ENCODE assay signal across 27 cellular contexts in genomic region chr1:92655197-92655801, GRCh38.
DNase-seq lines count a peak whose midpoint lies in the region; ATAC-seq, FAIRE-seq and TF ChIP-seq lines count a peak whose summit lies in the region.
"Had no signal": no experiment of that assay in that cellular context is flagged by ENCODE, and none has a peak within 500 bp of the region (broad histone marks: within the 10 kb centered on the region; RNA-seq: fewer than 3 reads in every experiment).

No MANE protein-coding gene starts in this region.

- H3K9me1 ChIP-seq in endothelial cell of umbilical vein (replicated peaks; ENCODE audit: control insufficient read depth, extremely low read depth, insufficient read depth, low read length): no peaks in the 10 kb centered on the region

- dilution Hi-C loops in endothelial cell of umbilical vein (cut with MboI; ENCODE audit: extremely low pct_ligation_motif_present, low sequenced_read_pairs): no loop called here

- H3K4me2 ChIP-seq in HCT116 (ENCODE audit: low read length): no peak overlapping the region
- no peak overlapping the region for H3K4me2 ChIP-seq in endothelial cell of umbilical vein (ENCODE audit: insufficient read depth, low read length)
- H3K4me2 ChIP-seq in mesenchymal stem cell (ENCODE audit: low read length, poor library complexity, severe bottlenecking): no peak overlapping the region
- no peak overlapping the region for H3K4me2 ChIP-seq in mesendoderm (ENCODE audit: low read length)
- H3K4me2 ChIP-seq: KMS-11 had no signal

- H3K79me2 ChIP-seq in HCT116 (ENCODE audit: insufficient read depth, low read length): no peaks in the 10 kb centered on the region
- H3K79me2 ChIP-seq in endothelial cell of umbilical vein (ENCODE audit: control insufficient read depth, insufficient read depth, low read length): no peaks in the 10 kb centered on the region
- H3K79me2 ChIP-seq in mesendoderm (ENCODE audit: control insufficient read depth, insufficient read depth, low read length): no peaks in the 10 kb centered on the region

- no peak overlapping the region for H4K91ac ChIP-seq in mesenchymal stem cell (ENCODE audit: low read length)

- BruUV-seq in HCT116 (replicated peaks; lab: Mats Ljungman, UMichigan): no TSS peak
- BruUV-seq in endothelial cell of umbilical vein (replicated peaks; lab: Mats Ljungman, UMichigan): no TSS peak

- H3K4ac ChIP-seq in mesenchymal stem cell (ENCODE audit: low read depth in 1 of 2, low read length in 2 of 2) (no peak overlapping the region), mesendoderm (ENCODE audit: low read depth, low read length) (no peak overlapping the region)

- intact Hi-C loops in HCT116 (cut with micrococcal nuclease): no loop called here
- intact Hi-C loops in endothelial cell of umbilical vein (cut with micrococcal nuclease): no loop called here

- H2AFZ ChIP-seq in HCT116 (ENCODE audit: low read depth, low read length, poor library complexity, severe bottlenecking) (no peak overlapping the region), endothelial cell of umbilical vein (ENCODE audit: low read depth, low read length) (no peak overlapping the region), mesenchymal stem cell (ENCODE audit: low read depth, low read length) (no peak overlapping the region)

- TF ChIP-seq RAD21 in HCT116 (IDR thresholded peaks at IDR 0.05; ENCODE audit: low read depth): no peak

- no peaks in the 10 kb centered on the region for H3K4me1 ChIP-seq in HCT116 (ENCODE audit: control insufficient read depth in 1 of 2, insufficient read depth in 2 of 2, low read length in 2 of 2)
- H3K4me1 ChIP-seq in endothelial cell of umbilical vein (ENCODE audit: control insufficient read depth, extremely low read depth, insufficient read depth, low read length): no peaks in the 10 kb centered on the region
- H3K4me1 ChIP-seq in mesenchymal stem cell (ENCODE audit: control insufficient read depth, insufficient read depth, low read depth, low read length): no peaks in the 10 kb centered on the region
- H3K4me1 ChIP-seq in mesendoderm (ENCODE audit: control insufficient read depth, low read depth, low read length): no peaks in the 10 kb centered on the region
- H3K4me1 ChIP-seq in HAP-1: no peaks in the 10 kb centered on the region
- H3K4me1 ChIP-seq: Caco-2 had no signal

- H3K27me3 ChIP-seq in HCT116 (ENCODE audit: insufficient read depth, low read length): no peaks in the 10 kb centered on the region
- no peaks in the 10 kb centered on the region for H3K27me3 ChIP-seq in endothelial cell of umbilical vein (ENCODE audit: control insufficient read depth in 2 of 2, insufficient read depth in 2 of 2, low read length in 2 of 2)
- H3K27me3 ChIP-seq in mesenchymal stem cell (ENCODE audit: control insufficient read depth in 1 of 2, insufficient read depth in 1 of 2, low read length in 2 of 2): no peaks in the 10 kb centered on the region
- H3K27me3 ChIP-seq in mesendoderm (ENCODE audit: insufficient read depth, low read length, poor library complexity): no peaks in the 10 kb centered on the region
- H3K27me3 ChIP-seq in HAP-1 (ENCODE audit: low read depth): no peaks in the 10 kb centered on the region

- POLR2A ChIA-PET in HCT116 (lab: Charles Lee) (no interaction called here), endothelial cell of umbilical vein (lab: Charles Lee) (no interaction called here)

- H4K20me1 ChIP-seq in HCT116 (ENCODE audit: insufficient read depth) (no peaks in the 10 kb centered on the region), endothelial cell of umbilical vein (replicated peaks; ENCODE audit: control insufficient read depth, extremely low read depth, insufficient read depth, low read length) (no peaks in the 10 kb centered on the region)

- H3K9me3 ChIP-seq in HCT116 (ENCODE audit: control insufficient read depth in 1 of 2, insufficient read depth in 1 of 2, low read depth in 1 of 2, low read length in 2 of 2) (peaks cover 7 to 12% of the 10 kb centered on the region in 2 experiments; a peak in 1 of 4 replicates), endothelial cell of umbilical vein (replicated peaks; ENCODE audit: control insufficient read depth, insufficient read depth, low read length) (no peaks in the 10 kb centered on the region), mesenchymal stem cell (ENCODE audit: control insufficient read depth, low read length) (peaks cover 71% of the 10 kb centered on the region), HAP-1 (peaks cover 11% of the 10 kb centered on the region; the same call in 1 of the 2 replicates)
- H3K9me3 ChIP-seq: Caco-2 had no signal

- H4K8ac ChIP-seq in mesenchymal stem cell (ENCODE audit: low read length): no peak overlapping the region
- no peak overlapping the region for H4K8ac ChIP-seq in mesendoderm (ENCODE audit: low read depth, low read length)

- H3K14ac ChIP-seq in mesenchymal stem cell (ENCODE audit: low read length in 2 of 2): no peak overlapping the region

- H2BK15ac ChIP-seq in mesenchymal stem cell (ENCODE audit: low read depth, poor library complexity, severe bottlenecking) (no peak overlapping the region), mesendoderm (replicated peaks; ENCODE audit: low read depth) (no peak overlapping the region)

- no peak overlapping the region for H4K5ac ChIP-seq in mesendoderm (ENCODE audit: low read length)

- H3K27ac ChIP-seq in HCT116 (ENCODE audit: low read depth, low read length) (no peak overlapping the region), endothelial cell of umbilical vein (ENCODE audit: insufficient read depth, low read depth, low read length) (no peak overlapping the region), mesenchymal stem cell (ENCODE audit: low read length, poor library complexity, severe bottlenecking) (no peak overlapping the region), mesendoderm (ENCODE audit: low read depth, low read length) (no peak overlapping the region)
- H3K27ac ChIP-seq: KMS-11, RWPE1 had no signal

- H3K18ac ChIP-seq in mesenchymal stem cell (ENCODE audit: low read depth in 1 of 2, low read length in 2 of 2) (no peak overlapping the region), mesendoderm (ENCODE audit: low read length) (no peak overlapping the region)

- H2AK5ac ChIP-seq in mesenchymal stem cell (ENCODE audit: low read length, severe bottlenecking) (no peak overlapping the region), mesendoderm (ENCODE audit: low read length) (no peak overlapping the region)

- H3K9ac ChIP-seq in HCT116 (ENCODE audit: low read length): no peak overlapping the region
- H3K9ac ChIP-seq in endothelial cell of umbilical vein (replicated peaks; ENCODE audit: extremely low read depth, insufficient read depth, low read length): no peak overlapping the region
- H3K9ac ChIP-seq in mesenchymal stem cell (ENCODE audit: low read length): no peak overlapping the region
- H3K9ac ChIP-seq in mesendoderm (ENCODE audit: low read length): no peak overlapping the region
- H3K9ac ChIP-seq: KMS-11 had no signal

- no peaks in the 10 kb centered on the region for H3K9me2 ChIP-seq in HCT116 (ENCODE audit: insufficient read depth)

- TF ChIP-seq CTCF in HCT116 (IDR thresholded peaks at IDR 0.05 in 2 of 3, conservative IDR thresholded peaks at IDR 0.05 in 1 of 3; ENCODE audit: borderline replicate concordance in 1 of 3, insufficient read depth in 1 of 3, low read depth in 2 of 3, low read length in 2 of 3): no peak
- TF ChIP-seq CTCF in endothelial cell of umbilical vein (IDR thresholded peaks at IDR 0.05; ENCODE audit: extremely low read depth in 1 of 2, insufficient read depth in 1 of 2, low read depth in 1 of 2, low read length in 2 of 2): no peak

- no peak overlapping the region for H2BK120ac ChIP-seq in mesenchymal stem cell (ENCODE audit: low read depth, low read length)
- H2BK120ac ChIP-seq in mesendoderm (ENCODE audit: low read depth, low read length): no peak overlapping the region

- H3K23ac ChIP-seq in mesenchymal stem cell (ENCODE audit: low read length in 2 of 2) (no peak overlapping the region), mesendoderm (ENCODE audit: low read length) (no peak overlapping the region)

- H3K79me1 ChIP-seq in mesenchymal stem cell (replicated peaks; ENCODE audit: low read length, poor library complexity, severe bottlenecking): peaks cover 16% of the 10 kb centered on the region
- no peaks in the 10 kb centered on the region for H3K79me1 ChIP-seq in mesendoderm (ENCODE audit: low read length)

- no peak overlapping the region for H3K56ac ChIP-seq in mesendoderm (ENCODE audit: low read length)

- FAIRE-seq in endothelial cell of umbilical vein (lab: Jason Lieb, UNC): no peak
- FAIRE-seq: A204.1, GM19239, H54 had no signal

- CTCF ChIA-PET in HCT116 (lab: Charles Lee) (no interaction called here), endothelial cell of umbilical vein (lab: Charles Lee) (interaction anchor here (0.7 kb wide), 1 partner anchor 163 kb away, joined by 3 read pairs; no protein-coding TSS in a partner anchor)

- DNase-seq in HCT116 (ENCODE audit: low read depth, low spot score) (no peak), OCI-M1 (lab: John Stamatoyannopoulos, UW) (peak; percentile 8), endothelial cell of umbilical vein (ENCODE audit: low read depth, low spot score) (peak; percentile 9), mesenchymal stem cell (peak; percentile 7), mesendoderm (no peak), GM03348 (ENCODE audit: low spot score) (no peak), HAP-1 (ENCODE audit: low spot score in 2 of 2) (no peak)
- DNase-seq: C1 segment of cervical spinal cord; Caco-2; CD4-positive, alpha-beta memory T cell; DMS 273 treated with DMSO at 0.1 percent for 48 hours; DND-41; IMR-90; NCI-H1092; NCI-H1417 treated with DMSO at 0.1 percent for 48 hours; NCI-H1694 treated with DMSO at 0.1 percent for 48 hours; NCI-H2081; NCI-H226; NCI-H510A; NCI-H69; SHP77 had no signal

- H2BK5ac ChIP-seq in mesenchymal stem cell (ENCODE audit: low read depth, low read length, poor library complexity, severe bottlenecking): no peak overlapping the region
- no peak overlapping the region for H2BK5ac ChIP-seq in mesendoderm (ENCODE audit: low read length)

- RAD21 ChIA-PET in HCT116 (lab: Charles Lee; ENCODE audit: low non-redundant PET in 1 of 2, low total read pairs in 2 of 2, uncharacterized antibody in 2 of 2, unreplicated experiment in 2 of 2): no interaction called here

- H3K4me3 ChIP-seq in HCT116 (replicated peaks in 1 of 2; ENCODE audit: low read depth in 1 of 2, low read length in 2 of 2): no peak overlapping the region
- no peak overlapping the region for H3K4me3 ChIP-seq in endothelial cell of umbilical vein (replicated peaks in 1 of 3; ENCODE audit: insufficient read depth in 1 of 3, low read depth in 1 of 3, low read length in 3 of 3)
- H3K4me3 ChIP-seq in mesenchymal stem cell (ENCODE audit: insufficient read depth in 1 of 2, low read depth in 1 of 2, low read length in 2 of 2): no peak overlapping the region
- H3K4me3 ChIP-seq in mesendoderm (ENCODE audit: low read length): no peak overlapping the region
- H3K4me3 ChIP-seq in HAP-1: no peak overlapping the region

- ATAC-seq in HCT116: no peak
- ATAC-seq: Panc1 had no signal

- H3K36me3 ChIP-seq in HCT116 (ENCODE audit: control insufficient read depth in 1 of 2, insufficient read depth in 2 of 2, low read length in 2 of 2) (no peaks in the 10 kb centered on the region), endothelial cell of umbilical vein (ENCODE audit: control insufficient read depth in 2 of 2, extremely low read depth in 1 of 2, insufficient read depth in 2 of 2, low read length in 2 of 2) (no peaks in the 10 kb centered on the region), mesenchymal stem cell (ENCODE audit: control insufficient read depth in 1 of 2, insufficient read depth in 2 of 2, low read depth in 1 of 2, low read length in 2 of 2) (peaks cover 19 to 53% of the 10 kb centered on the region in 2 experiments), mesendoderm (ENCODE audit: control insufficient read depth, insufficient read depth, low read length) (no peaks in the 10 kb centered on the region), HAP-1 (replicated peaks) (no peaks in the 10 kb centered on the region)

- no peak overlapping the region for H2BK12ac ChIP-seq in mesenchymal stem cell (ENCODE audit: low read length in 2 of 2)

- WGBS in mesenchymal stem cell: 96% methylated on average over 3 of the region's 3 CpGs
- no CpG with 5 or more reads among the region's 3 CpGs for WGBS in mesendoderm (ENCODE audit: extremely low coverage, insufficient coverage, low lambda C conversion rate)

- TF ChIP-seq POLR2A in HCT116 (IDR thresholded peaks at IDR 0.05; ENCODE audit: borderline replicate concordance, extremely low read depth, insufficient read depth, insufficient read length): no peak
- no peak for TF ChIP-seq POLR2A in endothelial cell of umbilical vein (IDR thresholded peaks at IDR 0.05; ENCODE audit: low read depth, low read length)

- in situ Hi-C loops in HAP-1 (cut with MboI; ENCODE audit: low sequenced_read_pairs): no loop called here

Comparison
In these comparisons a context has a peak if more than half of its experiments do, and no peak if none do; other contexts are left out.
1. DNase-seq: peak in OCI-M1 (single experiment), endothelial cell of umbilical vein (single experiment) and mesenchymal stem cell (single experiment); none in HCT116 (single experiment), mesendoderm (single experiment), GM03348 (single experiment) and HAP-1 (0 of 2).